ENCODE assay signal across 8 cellular contexts in genomic region chr5:178069909-178070308, GRCh38. TPM values are rescaled to one million over a fixed set of nuclear protein-coding genes. Genes with fewer than 3 reads are reported as not detected.
DNase-seq lines count a peak whose midpoint lies in the region; ATAC-seq, FAIRE-seq and TF ChIP-seq lines count a peak whose summit lies in the region.

No MANE protein-coding gene starts in this region.

- TF ChIP-seq CTCF in PC-9 (conservative IDR thresholded peaks at IDR 0.05), result peak; percentile 26; the same call in 1 of the 2 replicates
- TF ChIP-seq CTCF in chondrocyte (IDR thresholded peaks at IDR 0.05), result peak; percentile 34
- peak; percentile 29 for TF ChIP-seq CTCF in retinal pigment epithelial cell (conservative IDR thresholded peaks at IDR 0.05; ENCODE audit: low read depth, low read length)
- TF ChIP-seq CTCF in kidney (IDR thresholded peaks at IDR 0.05; ENCODE audit: borderline replicate concordance, extremely low read depth, insufficient read depth), result no peak

- no peaks in the 10 kb centered on the region for H3K36me3 ChIP-seq in PC-9 (ENCODE audit: low read depth)
- no peaks in the 10 kb centered on the region for H3K36me3 ChIP-seq in kidney (ENCODE audit: control insufficient read depth in 1 of 2, insufficient read depth in 2 of 2, low read length in 2 of 2)

- CTCF ChIA-PET in PC-9 (lab: Charles Lee), result no interaction called here

- peak; percentile 49 for DNase-seq in Ammon's horn (ENCODE audit: low spot score)
- DNase-seq in PC-9, result peak in 1 of 2 experiments; percentile 43
- DNase-seq in chondrocyte (ENCODE audit: low spot score), result peak; percentile 46
- DNase-seq in retinal pigment epithelial cell (ENCODE audit: low read depth), result no peak
- DNase-seq in putamen (ENCODE audit: low spot score), result no peak
- DNase-seq in activated CD4-positive, CD25-positive, alpha-beta regulatory T cell treated with anti-CD3 and anti-CD28 coated beads, Interleukin-2, amount 50 U/mL, for 72 hours, result no peak
- no peak for DNase-seq in kidney

- H3K4me3 ChIP-seq in PC-9 (no peak overlapping the region), retinal pigment epithelial cell (ENCODE audit: low read length) (no peak overlapping the region), kidney (ENCODE audit: low read length in 2 of 2) (no peak overlapping the region)

- H3K79me2 ChIP-seq in PC-9 (ENCODE audit: low read depth), result no peaks in the 10 kb centered on the region

- H3K9me2 ChIP-seq in PC-9 (ENCODE audit: insufficient read depth), result no peaks in the 10 kb centered on the region

- intact Hi-C loops in PC-9 (cut with micrococcal nuclease; ENCODE audit: unreplicated experiment) (loop anchor here (10.0 kb wide), 1 partner anchor 465 kb away; the partner anchor contains the start of gene B4GALT7), kidney (cut with DNase I) (no loop called here)

- peaks cover 29% of the 10 kb centered on the region for H3K27me3 Mint-ChIP-seq in chondrocyte (ENCODE audit: low read depth)

- no TSS peak for BruUV-seq in PC-9 (replicated peaks; lab: Mats Ljungman, UMichigan)

- H4K20me1 ChIP-seq in PC-9 (ENCODE audit: insufficient read depth), result no peaks in the 10 kb centered on the region

- H3K4me2 ChIP-seq in PC-9, result no peak overlapping the region

- no peaks in the 10 kb centered on the region for H3F3A ChIP-seq in PC-9 (ENCODE audit: insufficient read depth, low read depth)

- no peak overlapping the region for H3K27ac Mint-ChIP-seq in chondrocyte (ENCODE audit: unreplicated experiment)

- POLR2A ChIA-PET in PC-9 (lab: Charles Lee; ENCODE audit: unreplicated experiment), result no interaction called here

- H3K36me3 Mint-ChIP-seq in chondrocyte (ENCODE audit: low read depth), result no peaks in the 10 kb centered on the region

- no peak overlapping the region for H3K27ac ChIP-seq in PC-9
- H3K27ac ChIP-seq in kidney (ENCODE audit: low read depth in 2 of 2, low read length in 2 of 2), result no peak overlapping the region

- H3K4me1 ChIP-seq in PC-9 (replicated peaks; ENCODE audit: insufficient read depth) (no peaks in the 10 kb centered on the region), kidney (ENCODE audit: control insufficient read depth in 1 of 2, insufficient read depth in 1 of 2, low read depth in 1 of 2, low read length in 2 of 2) (no peaks in the 10 kb centered on the region)

- FAIRE-seq in kidney (lab: Jason Lieb, UNC), result no peak

- no peak overlapping the region for H2AFZ ChIP-seq in PC-9

- peak; percentile 56 for ATAC-seq in GM18868 (IDR thresholded peaks at IDR 0.05; ENCODE audit: unreplicated experiment)

- H3K9me3 ChIP-seq in PC-9 (ENCODE audit: insufficient read depth, low read depth) (no peaks in the 10 kb centered on the region), kidney (ENCODE audit: control insufficient read depth in 1 of 2, low read length in 2 of 2) (no peaks in the 10 kb centered on the region)

- no peaks in the 10 kb centered on the region for H3K9me3 Mint-ChIP-seq in chondrocyte (ENCODE audit: low read depth)

- H3K9ac ChIP-seq in kidney (ENCODE audit: low read length in 2 of 2), result no peak overlapping the region

- peaks cover 45% of the 10 kb centered on the region for H3K27me3 ChIP-seq in PC-9 (ENCODE audit: insufficient read depth, low read depth)

- H3K4me1 Mint-ChIP-seq in chondrocyte (ENCODE audit: low read depth), result no peaks in the 10 kb centered on the region

- no peak overlapping the region for H3K4me3 Mint-ChIP-seq in chondrocyte (ENCODE audit: unreplicated experiment)

RNA-seq across cellular contexts. Expression of gene N4BP3, which starts 43.4 kb away (rescaled TPM):
- 0.81 and 1.1 TPM in 2 replicates for total RNA-seq in PC-9 (2021)
- 0.27 to 0.44 TPM (median 0.32 TPM) in 3 replicates for total RNA-seq in chondrocyte
- 5.6 TPM for total RNA-seq in kidney
- 2.4 TPM for polyA plus RNA-seq in kidney (ENCODE audit: insufficient read depth, low read depth, low replicate concordance)

Comparison
In these comparisons a context has a peak if more than half of its experiments do, and no peak if none do; other contexts are left out.
1. DNase-seq: peak in Ammon's horn (single experiment) and chondrocyte (single experiment); none in retinal pigment epithelial cell (single experiment), putamen (single experiment), activated CD4-positive, CD25-positive, alpha-beta regulatory T cell treated with anti-CD3 and anti-CD28 coated beads, Interleukin-2, amount 50 U/mL, for 72 hours (single experiment) and kidney (single experiment).